8 cellular contexts compared by ENCODE assay signal in genomic region chrX:43557792-43558191, GRCh38.
DNase-seq lines count a peak whose midpoint lies in the region; ATAC-seq and TF ChIP-seq lines count a peak whose summit lies in the region.

No MANE protein-coding gene starts in this region.

- H4K20me1 ChIP-seq in SK-N-SH (ENCODE audit: insufficient read depth) = no peaks in the 10 kb centered on the region

- H3K36me3 ChIP-seq in SK-N-SH (replicated peaks in 1 of 2; ENCODE audit: control insufficient read depth in 1 of 2, insufficient read depth in 2 of 2, low read length in 1 of 2) = no peaks in the 10 kb centered on the region

- H3K27ac ChIP-seq in SK-N-SH (ENCODE audit: low read depth in 2 of 2, low read length in 1 of 2) = no peak overlapping the region

- no peaks in the 10 kb centered on the region for H3K4me1 ChIP-seq in SK-N-SH (ENCODE audit: control insufficient read depth in 1 of 2, insufficient read depth in 2 of 2, low read depth in 1 of 2, low read length in 1 of 2)

- TF ChIP-seq CTCF in GM12865 (IDR thresholded peaks at IDR 0.05; ENCODE audit: insufficient read depth, low read depth, low read length, missing control alignments) (peak; percentile 50), SK-N-SH (IDR thresholded peaks at IDR 0.05) (peak; percentile 78)

- H3K27me3 ChIP-seq in SK-N-SH (ENCODE audit: insufficient read depth) = peaks cover 3% of the 10 kb centered on the region; the same call in 1 of the 2 replicates

- CTCF ChIA-PET in SK-N-SH (lab: Yijun Ruan, JAX) = interaction anchor here (0.7 to 5.8 kb wide), 11 partner anchors 8 to 1636 kb away, joined by 3 to 63 read pairs (median 3); no protein-coding TSS in a partner anchor

- peak; percentile 87 for TF ChIP-seq RAD21 in SK-N-SH (IDR thresholded peaks at IDR 0.05; ENCODE audit: low read length)

- H3K4me3 Mint-ChIP-seq in activated naive CD8-positive, alpha-beta T cell treated with anti-CD3 and anti-CD28 coated beads for 36 hours = no peak overlapping the region

- H3K9me3 ChIP-seq in SK-N-SH = no peaks in the 10 kb centered on the region

- peak; percentile 67 for DNase-seq in GM12865 (ENCODE audit: low read depth)
- peak; percentile 40 for DNase-seq in LHCN-M2 (ENCODE audit: low read depth)
- peak; percentile 39 for DNase-seq in SK-N-SH
- DNase-seq in activated naive CD8-positive, alpha-beta T cell treated with anti-CD3 and anti-CD28 coated beads for 36 hours = peak; percentile 33
- DNase-seq in head of caudate nucleus = peak; percentile 8 to 83 (median 58)
- DNase-seq in renal cortical epithelial cell (ENCODE audit: low read depth) = peak; percentile 50

- H3K36me3 Mint-ChIP-seq in activated naive CD8-positive, alpha-beta T cell treated with anti-CD3 and anti-CD28 coated beads for 36 hours = no peaks in the 10 kb centered on the region

- no peaks in the 10 kb centered on the region for H3K9me2 ChIP-seq in SK-N-SH

- POLR2A ChIA-PET in SK-N-SH (lab: Yijun Ruan, JAX) = no interaction called here

- H3K79me2 ChIP-seq in SK-N-SH (ENCODE audit: insufficient read depth) = no peaks in the 10 kb centered on the region

- no peak overlapping the region for H3K27ac Mint-ChIP-seq in activated naive CD8-positive, alpha-beta T cell treated with anti-CD3 and anti-CD28 coated beads for 36 hours

- no peak for ATAC-seq in GM21529 (IDR thresholded peaks at IDR 0.05; ENCODE audit: unreplicated experiment)
- ATAC-seq in HG03039 (IDR thresholded peaks at IDR 0.05; ENCODE audit: unreplicated experiment) = no peak

- H3F3A ChIP-seq in SK-N-SH (replicated peaks; ENCODE audit: insufficient read depth) = no peaks in the 10 kb centered on the region

- intact Hi-C loops in head of caudate nucleus (cut with DNase I) = no loop called here

- TF ChIP-seq EP300 in SK-N-SH (IDR thresholded peaks at IDR 0.05; ENCODE audit: borderline replicate concordance in 1 of 2, low read depth in 1 of 2, low read length in 1 of 2) = no peak

- H2AFZ ChIP-seq in SK-N-SH (ENCODE audit: low read depth) = peak overlapping the region; percentile 69

- H3K9me3 Mint-ChIP-seq in activated naive CD8-positive, alpha-beta T cell treated with anti-CD3 and anti-CD28 coated beads for 36 hours = no peaks in the 10 kb centered on the region

- no peak overlapping the region for H3K4me2 ChIP-seq in SK-N-SH

- H3K4me1 Mint-ChIP-seq in activated naive CD8-positive, alpha-beta T cell treated with anti-CD3 and anti-CD28 coated beads for 36 hours = no peaks in the 10 kb centered on the region

- no peak overlapping the region for H3K9ac ChIP-seq in SK-N-SH

- no peaks in the 10 kb centered on the region for H3K27me3 Mint-ChIP-seq in activated naive CD8-positive, alpha-beta T cell treated with anti-CD3 and anti-CD28 coated beads for 36 hours

- no peak overlapping the region for H3K4me3 ChIP-seq in GM12865 (ENCODE audit: low read depth, low read length)
- no peak overlapping the region for H3K4me3 ChIP-seq in SK-N-SH (ENCODE audit: low read depth in 2 of 2, low read length in 1 of 2)

- 4% methylated on average over 4 of the region's 4 CpGs for WGBS in SK-N-SH (ENCODE audit: low lambda C conversion rate)

TF ChIP-seq in SK-N-SH, 30 proteins besides CTCF, POLR2A, EP300 and RAD21:
- TF ChIP-seq SMC3 (IDR thresholded peaks at IDR 0.05; ENCODE audit: low read depth, low read length) (peak; percentile 64; the same call in 1 of the 2 replicates), EZH2phosphoT487 (IDR thresholded peaks at IDR 0.05; ENCODE audit: borderline replicate concordance, low read depth) (no peak), YY1 (IDR thresholded peaks at IDR 0.05; ENCODE audit: low read depth) (peak; percentile 58; the same call in 1 of the 2 replicates)
